In genomic region chr12:20646239-20646827, GRCh38 we compare ENCODE assay signal across 2 cellular contexts.
TF ChIP-seq lines count a peak whose summit lies in the region.

No MANE protein-coding gene starts in this region.

TF ChIP-seq in HEK293T, 16 proteins besides CTCF, POLR2A, EP300 and RAD21 (continued from another document):
- TF ChIP-seq ARNT (IDR thresholded peaks at IDR 0.05): no peak
- TF ChIP-seq ELF4 (IDR thresholded peaks at IDR 0.05): no peak

TF ChIP-seq in endothelial cell of umbilical vein, 7 proteins besides CTCF, POLR2A, EP300 and RAD21 (continued from another document):
- TF ChIP-seq MAX (IDR thresholded peaks at IDR 0.05; ENCODE audit: insufficient read depth, insufficient read length) (no peak), POLR2AphosphoS5 (IDR thresholded peaks at IDR 0.05; ENCODE audit: insufficient read depth, low read depth, low read length) (no peak), EZH2 (IDR thresholded peaks at IDR 0.05; ENCODE audit: borderline replicate concordance, low read depth, low read length, severe bottlenecking) (no peak)
